In genomic region chr16:30541502-30542329, GRCh38 we compare ENCODE assay signal across 16 cellular contexts. TPM values are rescaled to one million over a fixed set of nuclear protein-coding genes. Genes with fewer than 3 reads are reported as not detected.
DNase-seq lines count a peak whose midpoint lies in the region; ATAC-seq and TF ChIP-seq lines count a peak whose summit lies in the region.
"Had no signal": no experiment of that assay in that cellular context is flagged by ENCODE, and none has a peak within 500 bp of the region (broad histone marks: within the 10 kb centered on the region; RNA-seq: fewer than 3 reads in every experiment).

No MANE protein-coding gene starts in this region.

- CTCF ChIA-PET in Caco-2 (lab: Charles Lee) = interaction anchor here (1.0 kb wide), 1 partner anchor 112 kb away, joined by 4 read pairs; the partner anchor contains the start of gene DCTPP1

- H3K4me1 ChIP-seq in Caco-2 (peaks cover 23% of the 10 kb centered on the region), NT2/D1 (ENCODE audit: insufficient read depth, insufficient read length) (peaks cover 30% of the 10 kb centered on the region), endodermal cell (ENCODE audit: control insufficient read depth, insufficient read depth, low read length) (peaks cover 6% of the 10 kb centered on the region), muscle layer of duodenum (ENCODE audit: control insufficient read depth in 1 of 2, insufficient read depth in 2 of 2, low read length in 2 of 2) (no peaks in the 10 kb centered on the region)

- H3K36me3 ChIP-seq in Caco-2 (ENCODE audit: control insufficient read depth, insufficient read depth, low read length) = no peaks in the 10 kb centered on the region
- H3K36me3 ChIP-seq in NT2/D1 (ENCODE audit: insufficient read depth, insufficient read length, low read length) = peaks cover 13% of the 10 kb centered on the region
- H3K36me3 ChIP-seq in endodermal cell (ENCODE audit: control insufficient read depth, insufficient read depth, low read length) = no peaks in the 10 kb centered on the region
- H3K36me3 ChIP-seq in muscle layer of duodenum (ENCODE audit: control insufficient read depth in 1 of 2, insufficient read depth in 2 of 2, low read length in 2 of 2) = no peaks in the 10 kb centered on the region

- intact Hi-C loops in Caco-2 (cut with micrococcal nuclease; ENCODE audit: unreplicated experiment) = loop anchor here (1.0 kb wide), 1 partner anchor 8 kb away; no protein-coding TSS in a partner anchor

- H3K9me3 ChIP-seq in Caco-2 (no peaks in the 10 kb centered on the region), NT2/D1 (ENCODE audit: insufficient read depth, low read length) (no peaks in the 10 kb centered on the region), endodermal cell (ENCODE audit: control insufficient read depth, low read length) (peaks cover 25% of the 10 kb centered on the region), muscle layer of duodenum (ENCODE audit: control insufficient read depth in 1 of 2, low read length in 2 of 2) (no peaks in the 10 kb centered on the region)

- POLR2A ChIA-PET in Caco-2 (lab: Charles Lee) = interaction anchor here (0.6 to 1.1 kb wide), 3 partner anchors 15 to 118 kb away, joined by 3 to 4 read pairs (median 4); no protein-coding TSS in a partner anchor

- DNase-seq in Caco-2 (peak; percentile 58 to 83), NT2/D1 (ENCODE audit: low read depth, low spot score) (no peak), endodermal cell (peak; percentile 82), T-helper 1 cell (no peak)
- DNase-seq in activated CD4-positive, alpha-beta T cell treated with anti-CD3 and anti-CD28 coated beads for 48 hours = no peak
- DNase-seq: activated B cell treated with CpG ODN at 0.5 μM for 24 hours; anterior cingulate cortex; NCI-H1092 treated with DMSO at 0.1 percent for 48 hours; NCI-H510A; occipital lobe; stimulated activated naive B cell treated with anti-CD40 and anti-IgM and Interleukin-4, amounts not matched to agents 10 μg/mL and 1 μg/mL and 100 μg/mL, for 72 hours had no signal

- H3K27me3 ChIP-seq in Caco-2 (replicated peaks; ENCODE audit: control insufficient read depth, insufficient read depth, low read length) = no peaks in the 10 kb centered on the region
- H3K27me3 ChIP-seq in NT2/D1 (ENCODE audit: insufficient read depth, insufficient read length) = no peaks in the 10 kb centered on the region
- no peaks in the 10 kb centered on the region for H3K27me3 ChIP-seq in endodermal cell (ENCODE audit: control insufficient read depth, insufficient read depth, low read length, poor library complexity, severe bottlenecking)
- no peaks in the 10 kb centered on the region for H3K27me3 ChIP-seq in muscle layer of duodenum (ENCODE audit: low read depth, low read length)

- H3K36me3 Mint-ChIP-seq in Caco-2 (ENCODE audit: insufficient read depth, unreplicated experiment) (no peaks in the 10 kb centered on the region), endodermal cell (ENCODE audit: low read depth) (peaks cover 13% of the 10 kb centered on the region)

- H3K9ac ChIP-seq in NT2/D1 (ENCODE audit: insufficient read length, low read depth) = peak overlapping the region; percentile 26
- peak overlapping the region; percentile 80 for H3K9ac ChIP-seq in endodermal cell (ENCODE audit: extremely low read depth, low read length, poor library complexity, severe bottlenecking)

- H3K27ac Mint-ChIP-seq in Caco-2 (ENCODE audit: unreplicated experiment) (no peak overlapping the region), endodermal cell (no peak overlapping the region)
- H3K27ac Mint-ChIP-seq: activated B cell treated with CpG ODN at 0.5 μM for 24 hours; stimulated activated naive B cell treated with anti-CD40 and anti-IgM and Interleukin-4, amounts not matched to agents 10 μg/mL and 1 μg/mL and 100 μg/mL, for 72 hours had no signal

- BruUV-seq in Caco-2 (replicated peaks; lab: Mats Ljungman, UMichigan) = no TSS peak

- H3K4me1 Mint-ChIP-seq in Caco-2 (ENCODE audit: low read depth, unreplicated experiment) (peaks cover 8% of the 10 kb centered on the region), endodermal cell (peaks cover 23% of the 10 kb centered on the region)

- H3K9me3 Mint-ChIP-seq in Caco-2 (ENCODE audit: unreplicated experiment) (no peaks in the 10 kb centered on the region), endodermal cell (peaks cover 14% of the 10 kb centered on the region)
- H3K9me3 Mint-ChIP-seq: activated B cell treated with CpG ODN at 0.5 μM for 24 hours; stimulated activated naive B cell treated with anti-CD40 and anti-IgM and Interleukin-4, amounts not matched to agents 10 μg/mL and 1 μg/mL and 100 μg/mL, for 72 hours had no signal

- 19 to 23% methylated on average over 4 to 10 of the region's 10 CpGs for WGBS in endodermal cell (ENCODE audit: insufficient coverage in 1 of 2, insufficient read length in 1 of 2), 2 experiments

- ATAC-seq in GM18858 (IDR thresholded peaks at IDR 0.05; ENCODE audit: unreplicated experiment) (no peak), GM18519 (IDR thresholded peaks at IDR 0.05; ENCODE audit: low FRiP score, unreplicated experiment) (no peak)

- TF ChIP-seq CTCF in Caco-2 (IDR thresholded peaks at IDR 0.05; ENCODE audit: insufficient read depth in 1 of 2, low read depth in 1 of 2, low read length in 1 of 2, severe bottlenecking in 1 of 2, unreplicated experiment in 1 of 2) = no peak
- TF ChIP-seq CTCF in endodermal cell (conservative IDR thresholded peaks at IDR 0.05) = no peak

- H3K4me3 ChIP-seq in Caco-2 (ENCODE audit: low read depth, low read length) (peak overlapping the region; percentile 14), NT2/D1 (ENCODE audit: insufficient read length, low read depth) (peak overlapping the region; percentile 19), endodermal cell (ENCODE audit: low read length) (peak overlapping the region; percentile 74), muscle layer of duodenum (ENCODE audit: low read depth in 1 of 2, low read length in 2 of 2) (no peak overlapping the region)

- H3K27ac ChIP-seq in endodermal cell (ENCODE audit: low read depth, low read length) (peak overlapping the region; percentile 71), muscle layer of duodenum (ENCODE audit: low read length) (peak overlapping the region; percentile 61)
- H3K27ac ChIP-seq: epithelial cell of prostate had no signal

- no peaks in the 10 kb centered on the region for H3K27me3 Mint-ChIP-seq in Caco-2 (ENCODE audit: insufficient read depth, unreplicated experiment)
- H3K27me3 Mint-ChIP-seq in endodermal cell (ENCODE audit: insufficient read depth) = no peaks in the 10 kb centered on the region
- H3K27me3 Mint-ChIP-seq: activated B cell treated with CpG ODN at 0.5 μM for 24 hours; stimulated activated naive B cell treated with anti-CD40 and anti-IgM and Interleukin-4, amounts not matched to agents 10 μg/mL and 1 μg/mL and 100 μg/mL, for 72 hours had no signal

- H3K4me3 Mint-ChIP-seq in Caco-2 (ENCODE audit: unreplicated experiment) (no peak overlapping the region), endodermal cell (no peak overlapping the region)
- H3K4me3 Mint-ChIP-seq: activated B cell treated with CpG ODN at 0.5 μM for 24 hours; stimulated activated naive B cell treated with anti-CD40 and anti-IgM and Interleukin-4, amounts not matched to agents 10 μg/mL and 1 μg/mL and 100 μg/mL, for 72 hours had no signal

RNA-seq across cellular contexts. Expression of gene ZNF747, which starts 7.1 kb away (rescaled TPM):
- total RNA-seq in Caco-2 (2022) = 6.9 and 8.1 TPM in 2 replicates
- total RNA-seq in endodermal cell = 10 to 100 TPM; 15.5 to 17.1 TPM
- polyA plus RNA-seq in endodermal cell (2013, experiment 1 of 2) = 6.7 TPM
- 6.6 TPM for polyA plus RNA-seq in endodermal cell (2013, experiment 2 of 2)
- total RNA-seq: G401 had no signal

RNA-seq across cellular contexts. Expression of gene ZNF768, which starts 15.3 kb away (rescaled TPM):
- total RNA-seq in Caco-2 (2022) (30.3 and 30.6 TPM in 2 replicates), endodermal cell (10 to 100 TPM; 47.0 to 59.2 TPM)
- polyA plus RNA-seq in endodermal cell (2013, experiment 1 of 2) = 52.3 TPM
- polyA plus RNA-seq in endodermal cell (2013, experiment 2 of 2) = 47.9 TPM

RNA-seq across cellular contexts. Expression of gene ZNF764, which starts 16.5 kb away (rescaled TPM):
- total RNA-seq in Caco-2 (2022) = 8.5 and 10.9 TPM in 2 replicates
- 10 to 100 TPM; 19.0 TPM for total RNA-seq in endodermal cell
- polyA plus RNA-seq in endodermal cell (2013, experiment 1 of 2) = 13.7 TPM
- polyA plus RNA-seq in endodermal cell (2013, experiment 2 of 2) = 12.5 TPM

RNA-seq across cellular contexts. Expression of gene ZNF688, which starts 29.8 kb away (rescaled TPM):
- 6.2 and 10.0 TPM in 2 replicates for total RNA-seq in Caco-2 (2022)
- total RNA-seq in endodermal cell = 1 to 10 TPM; 6.4 to 7.5 TPM
- polyA plus RNA-seq in endodermal cell (2013, experiment 1 of 2) = 9.6 TPM
- polyA plus RNA-seq in endodermal cell (2013, experiment 2 of 2) = 9.1 TPM

RNA-seq across cellular contexts. Expression of gene ZNF785, which starts 43.8 kb away (rescaled TPM):
- total RNA-seq in Caco-2 (2022) (13.5 and 13.6 TPM in 2 replicates), endodermal cell (10 to 100 TPM; 22.5 to 24.0 TPM)
- polyA plus RNA-seq in endodermal cell (2013, experiment 1 of 2) = 14.3 TPM
- polyA plus RNA-seq in endodermal cell (2013, experiment 2 of 2) = 13.2 TPM
- total RNA-seq: G401 had no signal

Comparison
In these comparisons a context has a peak if more than half of its experiments do, and no peak if none do; other contexts are left out.
1. DNase-seq: peak in Caco-2 (2 of 2) and endodermal cell (single experiment); none in NT2/D1 (single experiment), T-helper 1 cell (0 of 5) and activated CD4-positive, alpha-beta T cell treated with anti-CD3 and anti-CD28 coated beads for 48 hours (single experiment).
2. H3K4me3 ChIP-seq: peak in Caco-2 (single experiment), NT2/D1 (single experiment) and endodermal cell (single experiment); none in muscle layer of duodenum (0 of 2).